In the genomic region with DNA sequence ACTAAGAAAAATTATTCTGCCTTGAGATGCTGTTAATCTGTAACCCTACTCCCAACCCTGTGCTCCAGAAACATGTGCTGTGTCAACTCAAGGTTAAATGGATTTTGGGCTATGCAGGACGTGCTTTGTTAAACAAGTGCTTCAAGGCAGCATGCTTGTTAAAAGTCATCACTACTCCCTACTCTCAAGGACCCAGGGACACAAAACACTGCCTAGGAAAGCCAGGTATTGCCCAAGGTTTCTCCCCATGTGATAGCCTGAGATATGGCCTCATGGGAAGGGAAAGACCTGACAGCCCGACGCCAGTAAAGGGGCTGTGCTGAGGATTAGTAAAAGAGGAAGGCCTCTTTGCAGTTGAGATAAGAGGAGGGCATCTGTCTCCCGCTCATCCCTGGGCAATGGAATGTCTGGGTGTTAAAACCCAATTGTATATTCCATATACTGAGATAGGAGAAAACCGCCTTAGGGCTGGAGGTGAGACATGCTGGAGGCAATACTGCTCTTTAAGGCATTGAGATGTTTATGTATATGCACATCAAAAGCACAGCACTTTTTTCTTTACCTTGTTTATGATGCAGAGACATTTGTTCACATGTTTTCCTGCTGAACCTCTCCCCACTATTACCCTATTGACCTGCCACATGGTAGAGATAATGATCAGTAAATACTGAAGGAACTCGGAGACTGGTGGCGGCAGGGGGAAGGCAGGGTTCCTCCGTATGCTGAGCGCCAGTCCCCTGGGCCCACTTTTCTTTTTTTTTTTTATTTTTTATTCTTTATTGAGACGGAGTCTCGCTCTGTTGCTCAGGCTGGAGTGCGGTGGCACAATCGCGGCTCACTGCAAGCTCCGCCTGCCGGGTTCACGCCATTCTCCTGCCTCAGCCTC, we compare ENCODE assay signal across 1 cellular context.
A peak's percentile ranks its signal among the peaks of the same experiment; 100 is the strongest.
TF ChIP-seq lines count a peak whose summit lies in the region.
"Not testable (repeated sequence)": the region's sequence is repeated elsewhere in the genome, so short reads cannot be mapped to it uniquely, and the experiment has no call there.

No MANE protein-coding gene starts in this region.

TF ChIP-seq in HepG2, 621 proteins besides CTCF, POLR2A, EP300 and RAD21 (continued from another document and continues in another):
- TF ChIP-seq, protein P1, sequence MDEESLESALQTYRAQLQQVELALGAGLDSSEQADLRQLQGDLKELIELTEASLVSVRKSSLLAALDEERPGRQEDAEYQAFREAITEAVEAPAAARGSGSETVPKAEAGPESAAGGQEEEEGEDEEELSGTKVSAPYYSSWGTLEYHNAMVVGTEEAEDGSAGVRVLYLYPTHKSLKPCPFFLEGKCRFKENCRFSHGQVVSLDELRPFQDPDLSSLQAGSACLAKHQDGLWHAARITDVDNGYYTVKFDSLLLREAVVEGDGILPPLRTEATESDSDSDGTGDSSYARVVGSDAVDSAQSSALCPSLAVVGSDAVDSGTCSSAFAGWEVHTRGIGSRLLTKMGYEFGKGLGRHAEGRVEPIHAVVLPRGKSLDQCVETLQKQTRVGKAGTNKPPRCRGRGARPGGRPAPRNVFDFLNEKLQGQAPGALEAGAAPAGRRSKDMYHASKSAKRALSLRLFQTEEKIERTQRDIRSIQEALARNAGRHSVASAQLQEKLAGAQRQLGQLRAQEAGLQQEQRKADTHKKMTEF (CRISPR knock-in tag; IDR thresholded peaks at IDR 0.05), result peak; percentile 42; the same call in 1 of the 2 replicates
- peak; percentile 59 for TF ChIP-seq MIXL1 (CRISPR knock-in tag; IDR thresholded peaks at IDR 0.05)
- TF ChIP-seq RXRB (CRISPR knock-in tag; IDR thresholded peaks at IDR 0.05; ENCODE audit: borderline replicate concordance), result peak; percentile 28; the same call in 1 of the 2 replicates
- TF ChIP-seq ESRRA (CRISPR knock-in tag; IDR thresholded peaks at IDR 0.05; ENCODE audit: low read depth), result 0 out of 2 replicates have a peak, but pooled peaks have one; percentile 9
- TF ChIP-seq HNF4A (CRISPR knock-in tag; IDR thresholded peaks at IDR 0.05), result peak; percentile 47
- not testable (repeated sequence) for TF ChIP-seq LCORL, SOX13 (IDR thresholded peaks at IDR 0.05)
- TF ChIP-seq LCORL (CRISPR knock-in tag; IDR thresholded peaks at IDR 0.05), result peak; percentile 63
- TF ChIP-seq, protein P2, sequence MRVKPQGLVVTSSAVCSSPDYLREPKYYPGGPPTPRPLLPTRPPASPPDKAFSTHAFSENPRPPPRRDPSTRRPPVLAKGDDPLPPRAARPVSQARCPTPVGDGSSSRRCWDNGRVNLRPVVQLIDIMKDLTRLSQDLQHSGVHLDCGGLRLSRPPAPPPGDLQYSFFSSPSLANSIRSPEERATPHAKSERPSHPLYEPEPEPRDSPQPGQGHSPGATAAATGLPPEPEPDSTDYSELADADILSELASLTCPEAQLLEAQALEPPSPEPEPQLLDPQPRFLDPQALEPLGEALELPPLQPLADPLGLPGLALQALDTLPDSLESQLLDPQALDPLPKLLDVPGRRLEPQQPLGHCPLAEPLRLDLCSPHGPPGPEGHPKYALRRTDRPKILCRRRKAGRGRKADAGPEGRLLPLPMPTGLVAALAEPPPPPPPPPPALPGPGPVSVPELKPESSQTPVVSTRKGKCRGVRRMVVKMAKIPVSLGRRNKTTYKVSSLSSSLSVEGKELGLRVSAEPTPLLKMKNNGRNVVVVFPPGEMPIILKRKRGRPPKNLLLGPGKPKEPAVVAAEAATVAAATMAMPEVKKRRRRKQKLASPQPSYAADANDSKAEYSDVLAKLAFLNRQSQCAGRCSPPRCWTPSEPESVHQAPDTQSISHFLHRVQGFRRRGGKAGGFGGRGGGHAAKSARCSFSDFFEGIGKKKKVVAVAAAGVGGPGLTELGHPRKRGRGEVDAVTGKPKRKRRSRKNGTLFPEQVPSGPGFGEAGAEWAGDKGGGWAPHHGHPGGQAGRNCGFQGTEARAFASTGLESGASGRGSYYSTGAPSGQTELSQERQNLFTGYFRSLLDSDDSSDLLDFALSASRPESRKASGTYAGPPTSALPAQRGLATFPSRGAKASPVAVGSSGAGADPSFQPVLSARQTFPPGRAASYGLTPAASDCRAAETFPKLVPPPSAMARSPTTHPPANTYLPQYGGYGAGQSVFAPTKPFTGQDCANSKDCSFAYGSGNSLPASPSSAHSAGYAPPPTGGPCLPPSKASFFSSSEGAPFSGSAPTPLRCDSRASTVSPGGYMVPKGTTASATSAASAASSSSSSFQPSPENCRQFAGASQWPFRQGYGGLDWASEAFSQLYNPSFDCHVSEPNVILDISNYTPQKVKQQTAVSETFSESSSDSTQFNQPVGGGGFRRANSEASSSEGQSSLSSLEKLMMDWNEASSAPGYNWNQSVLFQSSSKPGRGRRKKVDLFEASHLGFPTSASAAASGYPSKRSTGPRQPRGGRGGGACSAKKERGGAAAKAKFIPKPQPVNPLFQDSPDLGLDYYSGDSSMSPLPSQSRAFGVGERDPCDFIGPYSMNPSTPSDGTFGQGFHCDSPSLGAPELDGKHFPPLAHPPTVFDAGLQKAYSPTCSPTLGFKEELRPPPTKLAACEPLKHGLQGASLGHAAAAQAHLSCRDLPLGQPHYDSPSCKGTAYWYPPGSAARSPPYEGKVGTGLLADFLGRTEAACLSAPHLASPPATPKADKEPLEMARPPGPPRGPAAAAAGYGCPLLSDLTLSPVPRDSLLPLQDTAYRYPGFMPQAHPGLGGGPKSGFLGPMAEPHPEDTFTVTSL (CRISPR knock-in tag; IDR thresholded peaks at IDR 0.05; ENCODE audit: borderline replicate concordance), result peak; percentile 41; the same call in 1 of the 2 replicates
- TF ChIP-seq ZFP36L1 (CRISPR knock-in tag; IDR thresholded peaks at IDR 0.05), result peak; percentile 61; the same call in 1 of the 2 replicates
- TF ChIP-seq ELF3 (CRISPR knock-in tag; IDR thresholded peaks at IDR 0.05), result peak; percentile 46; the same call in 1 of the 2 replicates
- TF ChIP-seq, protein P3, sequence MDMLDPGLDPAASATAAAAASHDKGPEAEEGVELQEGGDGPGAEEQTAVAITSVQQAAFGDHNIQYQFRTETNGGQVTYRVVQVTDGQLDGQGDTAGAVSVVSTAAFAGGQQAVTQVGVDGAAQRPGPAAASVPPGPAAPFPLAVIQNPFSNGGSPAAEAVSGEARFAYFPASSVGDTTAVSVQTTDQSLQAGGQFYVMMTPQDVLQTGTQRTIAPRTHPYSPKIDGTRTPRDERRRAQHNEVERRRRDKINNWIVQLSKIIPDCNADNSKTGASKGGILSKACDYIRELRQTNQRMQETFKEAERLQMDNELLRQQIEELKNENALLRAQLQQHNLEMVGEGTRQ (IDR thresholded peaks at IDR 0.05; ENCODE audit: low read depth, low read length), result not testable (repeated sequence)
- TF ChIP-seq, protein P3 (CRISPR knock-in tag; IDR thresholded peaks at IDR 0.05; ENCODE audit: borderline replicate concordance), result peak; percentile 31; the same call in 1 of the 2 replicates
- peak; percentile 32; the same call in 1 of the 2 replicates for TF ChIP-seq ZNF335 (CRISPR knock-in tag; IDR thresholded peaks at IDR 0.05)
- TF ChIP-seq, protein P4, sequence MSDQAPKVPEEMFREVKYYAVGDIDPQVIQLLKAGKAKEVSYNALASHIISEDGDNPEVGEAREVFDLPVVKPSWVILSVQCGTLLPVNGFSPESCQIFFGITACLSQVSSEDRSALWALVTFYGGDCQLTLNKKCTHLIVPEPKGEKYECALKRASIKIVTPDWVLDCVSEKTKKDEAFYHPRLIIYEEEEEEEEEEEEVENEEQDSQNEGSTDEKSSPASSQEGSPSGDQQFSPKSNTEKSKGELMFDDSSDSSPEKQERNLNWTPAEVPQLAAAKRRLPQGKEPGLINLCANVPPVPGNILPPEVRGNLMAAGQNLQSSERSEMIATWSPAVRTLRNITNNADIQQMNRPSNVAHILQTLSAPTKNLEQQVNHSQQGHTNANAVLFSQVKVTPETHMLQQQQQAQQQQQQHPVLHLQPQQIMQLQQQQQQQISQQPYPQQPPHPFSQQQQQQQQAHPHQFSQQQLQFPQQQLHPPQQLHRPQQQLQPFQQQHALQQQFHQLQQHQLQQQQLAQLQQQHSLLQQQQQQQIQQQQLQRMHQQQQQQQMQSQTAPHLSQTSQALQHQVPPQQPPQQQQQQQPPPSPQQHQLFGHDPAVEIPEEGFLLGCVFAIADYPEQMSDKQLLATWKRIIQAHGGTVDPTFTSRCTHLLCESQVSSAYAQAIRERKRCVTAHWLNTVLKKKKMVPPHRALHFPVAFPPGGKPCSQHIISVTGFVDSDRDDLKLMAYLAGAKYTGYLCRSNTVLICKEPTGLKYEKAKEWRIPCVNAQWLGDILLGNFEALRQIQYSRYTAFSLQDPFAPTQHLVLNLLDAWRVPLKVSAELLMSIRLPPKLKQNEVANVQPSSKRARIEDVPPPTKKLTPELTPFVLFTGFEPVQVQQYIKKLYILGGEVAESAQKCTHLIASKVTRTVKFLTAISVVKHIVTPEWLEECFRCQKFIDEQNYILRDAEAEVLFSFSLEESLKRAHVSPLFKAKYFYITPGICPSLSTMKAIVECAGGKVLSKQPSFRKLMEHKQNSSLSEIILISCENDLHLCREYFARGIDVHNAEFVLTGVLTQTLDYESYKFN (CRISPR knock-in tag; conservative IDR thresholded peaks at IDR 0.05), result peak; percentile 64; the same call in 1 of the 2 replicates
- peak; percentile 60; the same call in 1 of the 2 replicates for TF ChIP-seq ZBTB20 (CRISPR knock-in tag; IDR thresholded peaks at IDR 0.05; ENCODE audit: borderline replicate concordance, low read depth)
- 0 out of 2 replicates have a peak, but pooled peaks have one; percentile 15 for TF ChIP-seq HMG20A (CRISPR knock-in tag; IDR thresholded peaks at IDR 0.05; ENCODE audit: borderline replicate concordance)
- TF ChIP-seq CEBPB (IDR thresholded peaks at IDR 0.05; ENCODE audit: borderline replicate concordance, low read depth, low read length), result peak; percentile 54; the same call in 1 of the 2 replicates
- peak in 1 of 2 experiments; percentile 44; a peak in 2 of 4 replicates for TF ChIP-seq SOX13 (CRISPR knock-in tag; conservative IDR thresholded peaks at IDR 0.05 in 1 of 2, IDR thresholded peaks at IDR 0.05 in 1 of 2)
- peak; percentile 72; the same call in 1 of the 2 replicates for TF ChIP-seq ZNF430 (CRISPR knock-in tag; IDR thresholded peaks at IDR 0.05)
- TF ChIP-seq NR2F1 (CRISPR knock-in tag; IDR thresholded peaks at IDR 0.05), result 0 out of 4 replicates have a peak, but pooled peaks have one; percentile 18 to 22
- TF ChIP-seq, protein P5, sequence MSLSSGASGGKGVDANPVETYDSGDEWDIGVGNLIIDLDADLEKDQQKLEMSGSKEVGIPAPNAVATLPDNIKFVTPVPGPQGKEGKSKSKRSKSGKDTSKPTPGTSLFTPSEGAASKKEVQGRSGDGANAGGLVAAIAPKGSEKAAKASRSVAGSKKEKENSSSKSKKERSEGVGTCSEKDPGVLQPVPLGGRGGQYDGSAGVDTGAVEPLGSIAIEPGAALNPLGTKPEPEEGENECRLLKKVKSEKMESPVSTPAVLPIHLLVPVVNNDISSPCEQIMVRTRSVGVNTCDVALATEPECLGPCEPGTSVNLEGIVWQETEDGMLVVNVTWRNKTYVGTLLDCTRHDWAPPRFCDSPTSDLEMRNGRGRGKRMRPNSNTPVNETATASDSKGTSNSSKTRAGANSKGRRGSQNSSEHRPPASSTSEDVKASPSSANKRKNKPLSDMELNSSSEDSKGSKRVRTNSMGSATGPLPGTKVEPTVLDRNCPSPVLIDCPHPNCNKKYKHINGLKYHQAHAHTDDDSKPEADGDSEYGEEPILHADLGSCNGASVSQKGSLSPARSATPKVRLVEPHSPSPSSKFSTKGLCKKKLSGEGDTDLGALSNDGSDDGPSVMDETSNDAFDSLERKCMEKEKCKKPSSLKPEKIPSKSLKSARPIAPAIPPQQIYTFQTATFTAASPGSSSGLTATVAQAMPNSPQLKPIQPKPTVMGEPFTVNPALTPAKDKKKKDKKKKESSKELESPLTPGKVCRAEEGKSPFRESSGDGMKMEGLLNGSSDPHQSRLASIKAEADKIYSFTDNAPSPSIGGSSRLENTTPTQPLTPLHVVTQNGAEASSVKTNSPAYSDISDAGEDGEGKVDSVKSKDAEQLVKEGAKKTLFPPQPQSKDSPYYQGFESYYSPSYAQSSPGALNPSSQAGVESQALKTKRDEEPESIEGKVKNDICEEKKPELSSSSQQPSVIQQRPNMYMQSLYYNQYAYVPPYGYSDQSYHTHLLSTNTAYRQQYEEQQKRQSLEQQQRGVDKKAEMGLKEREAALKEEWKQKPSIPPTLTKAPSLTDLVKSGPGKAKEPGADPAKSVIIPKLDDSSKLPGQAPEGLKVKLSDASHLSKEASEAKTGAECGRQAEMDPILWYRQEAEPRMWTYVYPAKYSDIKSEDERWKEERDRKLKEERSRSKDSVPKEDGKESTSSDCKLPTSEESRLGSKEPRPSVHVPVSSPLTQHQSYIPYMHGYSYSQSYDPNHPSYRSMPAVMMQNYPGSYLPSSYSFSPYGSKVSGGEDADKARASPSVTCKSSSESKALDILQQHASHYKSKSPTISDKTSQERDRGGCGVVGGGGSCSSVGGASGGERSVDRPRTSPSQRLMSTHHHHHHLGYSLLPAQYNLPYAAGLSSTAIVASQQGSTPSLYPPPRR (CRISPR knock-in tag; IDR thresholded peaks at IDR 0.05; ENCODE audit: borderline replicate concordance), result peak; percentile 16; the same call in 1 of the 2 replicates
- peak; percentile 39; the same call in 1 of the 3 replicates for TF ChIP-seq MXI1 (IDR thresholded peaks at IDR 0.05; ENCODE audit: borderline replicate concordance, low read depth, low read length)
- TF ChIP-seq ZNF761 (CRISPR knock-in tag; conservative IDR thresholded peaks at IDR 0.05), result 0 out of 2 replicates have a peak, but pooled peaks have one; percentile 34
- TF ChIP-seq DMAP1 (CRISPR knock-in tag; IDR thresholded peaks at IDR 0.05), result peak; percentile 44; the same call in 1 of the 2 replicates
- TF ChIP-seq NCOA2 (CRISPR knock-in tag; IDR thresholded peaks at IDR 0.05), result 0 out of 2 replicates have a peak, but pooled peaks have one; percentile 18
- TF ChIP-seq, protein P6, sequence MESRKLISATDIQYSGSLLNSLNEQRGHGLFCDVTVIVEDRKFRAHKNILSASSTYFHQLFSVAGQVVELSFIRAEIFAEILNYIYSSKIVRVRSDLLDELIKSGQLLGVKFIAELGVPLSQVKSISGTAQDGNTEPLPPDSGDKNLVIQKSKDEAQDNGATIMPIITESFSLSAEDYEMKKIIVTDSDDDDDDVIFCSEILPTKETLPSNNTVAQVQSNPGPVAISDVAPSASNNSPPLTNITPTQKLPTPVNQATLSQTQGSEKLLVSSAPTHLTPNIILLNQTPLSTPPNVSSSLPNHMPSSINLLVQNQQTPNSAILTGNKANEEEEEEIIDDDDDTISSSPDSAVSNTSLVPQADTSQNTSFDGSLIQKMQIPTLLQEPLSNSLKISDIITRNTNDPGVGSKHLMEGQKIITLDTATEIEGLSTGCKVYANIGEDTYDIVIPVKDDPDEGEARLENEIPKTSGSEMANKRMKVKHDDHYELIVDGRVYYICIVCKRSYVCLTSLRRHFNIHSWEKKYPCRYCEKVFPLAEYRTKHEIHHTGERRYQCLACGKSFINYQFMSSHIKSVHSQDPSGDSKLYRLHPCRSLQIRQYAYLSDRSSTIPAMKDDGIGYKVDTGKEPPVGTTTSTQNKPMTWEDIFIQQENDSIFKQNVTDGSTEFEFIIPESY (CRISPR knock-in tag; IDR thresholded peaks at IDR 0.05), result peak; percentile 79
